Comparison of ENCODE assay signal across 8 cellular contexts in the genomic region with DNA sequence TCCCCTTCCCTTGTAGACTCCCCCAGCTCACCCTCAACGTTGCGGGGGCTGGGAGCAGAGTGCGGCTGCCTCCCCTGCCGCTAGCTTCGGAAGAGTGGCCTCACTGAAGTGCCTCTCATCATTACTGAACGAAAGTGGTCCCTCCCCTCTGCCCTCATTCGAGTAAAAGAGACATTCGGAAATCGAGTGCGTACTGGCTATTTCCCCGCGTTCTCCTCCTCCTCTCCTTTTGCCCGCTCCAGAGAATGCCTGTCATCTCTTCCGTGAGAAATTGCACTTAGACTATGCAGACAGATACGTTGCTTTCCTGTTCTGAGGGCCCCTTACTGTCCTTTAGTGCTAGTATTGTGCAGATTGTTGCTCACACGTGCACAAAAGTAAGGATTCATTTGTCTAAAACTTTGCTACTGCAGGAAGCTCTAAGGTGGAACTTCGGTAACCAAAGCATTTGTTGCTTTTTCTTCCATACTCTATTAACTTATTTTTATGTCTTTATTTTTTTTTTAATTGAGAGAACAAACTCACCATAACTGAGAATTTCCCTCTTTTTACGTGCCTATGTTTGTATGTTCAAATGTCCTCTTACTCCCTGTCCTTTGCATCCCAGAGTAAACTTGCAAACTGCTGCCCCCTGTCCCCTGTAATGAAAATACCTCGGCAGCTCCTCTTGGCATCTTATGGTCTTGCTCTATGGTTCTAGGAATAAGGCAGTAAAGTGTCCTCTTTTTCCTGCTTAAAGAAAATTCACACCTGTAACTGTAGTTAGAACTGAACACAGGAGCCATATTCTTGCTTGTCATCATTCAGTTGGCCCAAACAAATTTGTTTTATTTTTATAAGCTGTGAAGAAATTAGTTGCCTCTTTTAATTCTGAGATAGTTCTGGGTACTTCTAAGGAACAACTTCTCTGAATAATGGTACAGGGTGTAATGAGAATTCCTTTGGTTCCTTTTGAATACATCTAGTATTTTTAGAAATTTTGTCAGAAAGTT. TPM values are rescaled to one million over a fixed set of nuclear protein-coding genes. Genes with fewer than 3 reads are reported as not detected.
DNase-seq lines count a peak whose midpoint lies in the region; TF ChIP-seq lines count a peak whose summit lies in the region.

No MANE protein-coding gene starts in this region.

- H3K27me3 ChIP-seq in H9 (ENCODE audit: insufficient read depth, low read length), result no peaks in the 10 kb centered on the region
- H3K27me3 ChIP-seq in Loucy (ENCODE audit: insufficient read depth, low read length, poor library complexity, severe bottlenecking), result no peaks in the 10 kb centered on the region
- no peaks in the 10 kb centered on the region for H3K27me3 ChIP-seq in skeletal muscle tissue (ENCODE audit: control insufficient read depth in 3 of 3, insufficient read depth in 3 of 3, low read length in 3 of 3)

- H3T11ph ChIP-seq in H9 (ENCODE audit: low read length), result no peak overlapping the region

- peak overlapping the region; percentile 86 for H3K4me2 ChIP-seq in H9 (ENCODE audit: insufficient read depth, insufficient read length, low read length)
- peak overlapping the region; percentile 94 for H3K4me2 ChIP-seq in Loucy (ENCODE audit: low read depth, low read length, poor library complexity, severe bottlenecking)

- no peak overlapping the region for H2BK5ac ChIP-seq in H9 (ENCODE audit: insufficient read length, low read length)

- H3K4me1 ChIP-seq in H9 (ENCODE audit: insufficient read depth, low read length) (no peaks in the 10 kb centered on the region), Loucy (ENCODE audit: insufficient read depth, low read length, poor library complexity, severe bottlenecking) (peaks cover 32% of the 10 kb centered on the region), skeletal muscle tissue (ENCODE audit: control insufficient read depth in 3 of 3, insufficient read depth in 3 of 3, low read length in 3 of 3) (peaks cover 2 to 19% (median 18%) of the 10 kb centered on the region in 3 donors)

- no peak overlapping the region for H2BK20ac ChIP-seq in H9 (ENCODE audit: low read depth, low read length, poor library complexity, severe bottlenecking)

- no peak overlapping the region for H4K91ac ChIP-seq in H9 (ENCODE audit: insufficient read length, low read depth, low read length)

- BruUV-seq in MCF 10A (replicated peaks; lab: Mats Ljungman, UMichigan), result no TSS peak

- H3K23me2 ChIP-seq in H9 (ENCODE audit: insufficient read length, low read depth, low read length, poor library complexity, severe bottlenecking), result peaks cover 6% of the 10 kb centered on the region

- H3K4me3 Mint-ChIP-seq in H9, result peak overlapping the region; percentile 89 to 97
- peak overlapping the region; percentile 91 for H3K4me3 Mint-ChIP-seq in MCF 10A (ENCODE audit: unreplicated experiment)

- H3K9me3 ChIP-seq in H9 (ENCODE audit: control insufficient read depth, low read depth, low read length) (no peaks in the 10 kb centered on the region), Loucy (ENCODE audit: insufficient read depth, low read depth, low read length) (no peaks in the 10 kb centered on the region), skeletal muscle tissue (ENCODE audit: control insufficient read depth in 3 of 3, low read length in 3 of 3) (no peaks in the 10 kb centered on the region)

- H3K9ac ChIP-seq in H9 (ENCODE audit: extremely low read depth, insufficient read length, low read length) (peak overlapping the region; percentile 83), Loucy (ENCODE audit: low read depth, low read length, poor library complexity, severe bottlenecking) (peak overlapping the region; percentile 93), skeletal muscle tissue (ENCODE audit: low read depth in 1 of 3, low read length in 3 of 3) (peak overlapping the region; percentile 81 to 90 (median 86))

- intact Hi-C loops in MCF 10A (cut with micrococcal nuclease), result loop anchor here (1.0 to 5.0 kb wide), 7 partner anchors 40 to 382 kb away; no protein-coding TSS in a partner anchor

- H3K27ac Mint-ChIP-seq in H9, result peak overlapping the region; percentile 89 to 95 (median 90)
- H3K27ac Mint-ChIP-seq in MCF 10A (ENCODE audit: low read depth, unreplicated experiment), result peak overlapping the region; percentile 87

- DNase-seq in activated CD8-positive, alpha-beta memory T cell treated with anti-CD3 and anti-CD28 coated beads, Interleukin-2, amount 50 U/mL, for 1 hour (ENCODE audit: extremely low read depth), result peak; percentile 12
- DNase-seq in activated CD8-positive, alpha-beta memory T cell treated with anti-CD3 and anti-CD28 coated beads, Interleukin-2, amount 50 U/mL, for 48 hours, result no peak
- peak; percentile 57 for DNase-seq in H9
- DNase-seq in SK-MEL-5 (ENCODE audit: low read depth, low spot score), result peak; percentile 70
- DNase-seq in MCF 10A (ENCODE audit: unreplicated experiment), result peak; percentile 78
- peak; percentile 56 for DNase-seq in iPS-NIHi11 (ENCODE audit: low spot score)

- no peaks in the 10 kb centered on the region for H3K9me2 ChIP-seq in Loucy (replicated peaks; ENCODE audit: low read depth, low read length)

- H2BK15ac ChIP-seq in H9 (ENCODE audit: low read depth, low read length), result no peak overlapping the region

- peaks cover 0 to 2% of the 10 kb centered on the region in 2 experiments; a peak in 1 of 5 replicates for H3K9me3 Mint-ChIP-seq in H9
- no peaks in the 10 kb centered on the region for H3K9me3 Mint-ChIP-seq in MCF 10A (ENCODE audit: unreplicated experiment)

- no peak overlapping the region for H3K4ac ChIP-seq in H9 (ENCODE audit: low read depth, low read length)

- no peak overlapping the region for H4K8ac ChIP-seq in H9 (replicated peaks; ENCODE audit: insufficient read length, low read depth, low read length)

- H3F3A ChIP-seq in Loucy (ENCODE audit: low read depth), result peaks cover 5% of the 10 kb centered on the region; the same call in 1 of the 2 replicates

- H3K36me3 ChIP-seq in Loucy (ENCODE audit: insufficient read depth, low read length), result no peaks in the 10 kb centered on the region
- no peaks in the 10 kb centered on the region for H3K36me3 ChIP-seq in skeletal muscle tissue (ENCODE audit: control insufficient read depth in 3 of 3, insufficient read depth in 3 of 3, low read length in 3 of 3)

- peaks cover 7 to 23% of the 10 kb centered on the region in 2 experiments for H3K4me1 Mint-ChIP-seq in H9
- peaks cover 9% of the 10 kb centered on the region for H3K4me1 Mint-ChIP-seq in MCF 10A (ENCODE audit: insufficient read depth, unreplicated experiment)

- H3K18ac ChIP-seq in H9 (ENCODE audit: insufficient read length, low read depth, low read length), result no peak overlapping the region

- H4K5ac ChIP-seq in H9 (ENCODE audit: insufficient read length, low read depth, low read length), result no peak overlapping the region

- no peak overlapping the region for H2BK120ac ChIP-seq in H9 (ENCODE audit: low read depth, low read length, poor library complexity, severe bottlenecking)

- CTCF ChIA-PET in MCF 10A (lab: Yijun Ruan, JAX), result interaction anchor here (0.6 to 9.9 kb wide), 34 partner anchors 9 to 381 kb away, joined by 3 to 117 read pairs (median 6); no protein-coding TSS in a partner anchor

- H3K79me2 ChIP-seq in H9 (ENCODE audit: insufficient read depth, low read length), result peaks cover 17% of the 10 kb centered on the region; the same call in 1 of the 2 replicates
- peaks cover 57% of the 10 kb centered on the region for H3K79me2 ChIP-seq in Loucy (ENCODE audit: insufficient read depth, low read length)

- H3K4me3 ChIP-seq in Loucy (ENCODE audit: low read length, poor library complexity, severe bottlenecking) (peak overlapping the region; percentile 97), skeletal muscle tissue (ENCODE audit: low read length in 3 of 3) (peak overlapping the region; percentile 86 to 95 (median 92))

- H3K36me3 Mint-ChIP-seq in H9 (ENCODE audit: insufficient read depth in 1 of 3, low read depth in 3 of 3) (peaks cover 3 to 5% (median 5%) of the 10 kb centered on the region in 3 experiments; a peak in 5 of 7 replicates), MCF 10A (ENCODE audit: insufficient read depth, unreplicated experiment) (peaks cover 6% of the 10 kb centered on the region)

- no peak overlapping the region for H2AK5ac ChIP-seq in H9 (ENCODE audit: insufficient read length, low read length)

- H3K27me3 Mint-ChIP-seq in H9 (ENCODE audit: low read depth) (peaks cover 3% of the 10 kb centered on the region), MCF 10A (ENCODE audit: insufficient read depth, unreplicated experiment) (no peaks in the 10 kb centered on the region)

- in situ Hi-C loops in SK-MEL-5 (cut with HindIII; ENCODE audit: low pct_unique_long_range_greater_than_20kb, low sequenced_read_pairs), result no loop called here

- H3K27ac ChIP-seq in H9 (ENCODE audit: insufficient read length, low read depth, low read length), result no peak overlapping the region
- H3K27ac ChIP-seq in skeletal muscle tissue (ENCODE audit: low read depth, low read length), result peak overlapping the region; percentile 80

- H3K14ac ChIP-seq in H9 (ENCODE audit: insufficient read depth, low read length), result 0 out of 2 replicates have a peak overlapping the region, but pooled peaks have one; percentile 37

- no peaks in the 10 kb centered on the region for H4K20me1 ChIP-seq in H9 (ENCODE audit: control insufficient read depth, insufficient read depth, insufficient read length)
- peaks cover 51% of the 10 kb centered on the region for H4K20me1 ChIP-seq in Loucy (ENCODE audit: insufficient read depth, low read length, poor library complexity, severe bottlenecking)

- H3K23ac ChIP-seq in H9 (ENCODE audit: insufficient read length, low read depth, low read length), result no peak overlapping the region

- H3K79me1 ChIP-seq in H9 (ENCODE audit: insufficient read depth, low read depth, low read length, poor library complexity, severe bottlenecking), result peaks cover 2% of the 10 kb centered on the region

- H3K56ac ChIP-seq in H9 (ENCODE audit: insufficient read length, low read depth, low read length), result no peak overlapping the region

- no CpG with 5 or more reads among the region's 19 CpGs for WGBS in H9 (ENCODE audit: extremely low coverage, insufficient read length, low lambda C conversion rate)

- H2AFZ ChIP-seq in H9 (ENCODE audit: low read length), result no peak overlapping the region
- H2AFZ ChIP-seq in Loucy (ENCODE audit: low read length), result peak overlapping the region; percentile 98

- no peak overlapping the region for H2BK12ac ChIP-seq in H9 (ENCODE audit: insufficient read length, low read depth, low read length)

- TF ChIP-seq CTCF in H9 (conservative IDR thresholded peaks at IDR 0.05) (peak; percentile 76), Loucy (conservative IDR thresholded peaks at IDR 0.05; ENCODE audit: low read length) (peak; percentile 79), MCF 10A (IDR thresholded peaks at IDR 0.05; ENCODE audit: unreplicated experiment) (peak; percentile 40)

- POLR2A ChIA-PET in MCF 10A (lab: Yijun Ruan, JAX), result interaction anchor here (0.7 to 5.8 kb wide), 20 partner anchors 8 to 1781 kb away, joined by 3 to 65 read pairs (median 5); no protein-coding TSS in a partner anchor

RNA-seq across cellular contexts. Expression of gene MAP3K4, which starts 1.1 kb away (rescaled TPM):
- 49.3 and 54.3 TPM in 2 replicates for total RNA-seq in H9 (2021)
- 14.6 and 17.2 TPM in 2 replicates for total RNA-seq in SK-MEL-5 (2014; rRNA removed; shearing (Covaris generic))
- 11.8 and 14.7 TPM in 2 replicates for polyA plus RNA-seq in SK-MEL-5 (2015; cell fraction: cytosol; rRNA removed)
- polyA plus RNA-seq in SK-MEL-5 (2015; cell fraction: nucleus; rRNA removed), result 31.5 and 63.9 TPM in 2 replicates
- total RNA-seq in MCF 10A (2022), result 30.9 and 38.7 TPM in 2 replicates
- 30.3 TPM for total RNA-seq in skeletal muscle tissue
